23 cellular contexts compared by ENCODE assay signal in the genomic region with DNA sequence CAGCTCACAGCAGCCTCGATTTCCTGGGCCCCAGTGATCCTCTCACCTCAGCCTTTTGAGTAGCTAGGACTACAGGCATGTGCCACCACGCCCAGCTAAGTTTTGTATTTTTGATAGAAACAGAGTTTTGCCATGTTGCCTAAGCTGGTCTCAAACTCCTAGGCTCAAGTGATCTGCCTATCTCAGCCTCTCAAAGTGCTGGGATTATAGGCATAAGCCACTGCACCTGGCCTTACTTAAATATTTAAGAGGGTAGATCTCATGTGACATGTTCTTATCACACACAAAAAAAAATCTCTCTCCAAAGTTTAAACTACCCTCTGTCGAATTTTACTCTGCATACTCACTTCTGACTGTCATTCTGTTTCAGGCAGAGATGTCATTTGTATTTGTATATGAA.
"Had no signal": no experiment of that assay in that cellular context is flagged by ENCODE, and none has a peak within 500 bp of the region (broad histone marks: within the 10 kb centered on the region; RNA-seq: fewer than 3 reads in every experiment).

No MANE protein-coding gene starts in this region.

- ATAC-seq: activated CD4-positive, alpha-beta T cell treated with anti-CD3 and anti-CD28 coated beads for 36 hours; activated T-helper 17 cell treated with anti-CD3 and anti-CD28 coated beads, Interleukin-2, amount 50 U/mL, for 72 hours had no signal

- H3K9me3 Mint-ChIP-seq: activated CD4-positive, alpha-beta memory T cell treated with anti-CD3 and anti-CD28 coated beads, Interleukin-2, amount 10 ng/mL, durations not matched to agents 7 days and 5 days; activated naive CD4-positive, alpha-beta T cell treated with anti-CD3 and anti-CD28 coated beads for 36 hours had no signal

- H3K36me3 ChIP-seq: brain microvascular endothelial cell had no signal

- H3K27me3 Mint-ChIP-seq: activated CD4-positive, alpha-beta memory T cell treated with anti-CD3 and anti-CD28 coated beads, Interleukin-2, amount 10 ng/mL, durations not matched to agents 7 days and 5 days; activated naive CD8-positive, alpha-beta T cell; activated T-helper 17 cell treated with anti-CD3 and anti-CD28 coated beads, Interleukin-2, amount 50 U/mL, for 72 hours had no signal

- H3K27ac ChIP-seq: SK-N-MC, VCaP had no signal

- DNase-seq: activated CD4-positive, alpha-beta memory T cell treated with anti-CD3 and anti-CD28 coated beads, Interleukin-2, amount 10 ng/mL, durations not matched to agents 7 days and 5 days; activated CD4-positive, alpha-beta T cell treated with anti-CD3 and anti-CD28 coated beads for 36 hours; activated CD4-positive, alpha-beta T cell treated with anti-CD3 and anti-CD28 coated beads, Interleukin-2, amount 50 U/mL, for 1 hour; activated gamma-delta T cell; activated naive CD4-positive, alpha-beta T cell treated with anti-CD3 and anti-CD28 coated beads for 36 hours; activated T-cell treated with anti-CD3 and anti-CD28 coated beads for 4 hours; activated T-cell treated with anti-CD3 and anti-CD28 coated beads, Interleukin-2, amount 50 U/mL, for 48 hours; amygdala; MM.1S; NCI-H1105; NCI-H1436; NCI-H1694 treated with DMSO at 0.1 percent for 48 hours; NCI-H2029 treated with DMSO at 0.1 percent for 48 hours; NCI-H345; NCI-H510A; NCI-H748 treated with DMSO at 0.1 percent for 48 hours; SIG-M5; T-helper 1 cell had no signal

- H3K4me3 Mint-ChIP-seq: activated CD4-positive, alpha-beta memory T cell treated with anti-CD3 and anti-CD28 coated beads, Interleukin-2, amount 10 ng/mL, durations not matched to agents 7 days and 5 days; activated CD4-positive, alpha-beta T cell treated with anti-CD3 and anti-CD28 coated beads for 36 hours; activated naive CD4-positive, alpha-beta T cell treated with anti-CD3 and anti-CD28 coated beads for 36 hours; activated naive CD8-positive, alpha-beta T cell had no signal

- H3K27me3 ChIP-seq: brain microvascular endothelial cell had no signal

- H3K27ac Mint-ChIP-seq: activated CD4-positive, alpha-beta memory T cell treated with anti-CD3 and anti-CD28 coated beads, Interleukin-2, amount 10 ng/mL, durations not matched to agents 7 days and 5 days; activated CD4-positive, alpha-beta T cell treated with anti-CD3 and anti-CD28 coated beads for 36 hours; activated naive CD4-positive, alpha-beta T cell treated with anti-CD3 and anti-CD28 coated beads for 36 hours; activated naive CD8-positive, alpha-beta T cell; activated T-helper 17 cell treated with anti-CD3 and anti-CD28 coated beads, Interleukin-2, amount 50 U/mL, for 72 hours had no signal

- H3K4me3 ChIP-seq: SK-N-MC had no signal
